28 cellular contexts compared by ENCODE assay signal in the genomic region with DNA sequence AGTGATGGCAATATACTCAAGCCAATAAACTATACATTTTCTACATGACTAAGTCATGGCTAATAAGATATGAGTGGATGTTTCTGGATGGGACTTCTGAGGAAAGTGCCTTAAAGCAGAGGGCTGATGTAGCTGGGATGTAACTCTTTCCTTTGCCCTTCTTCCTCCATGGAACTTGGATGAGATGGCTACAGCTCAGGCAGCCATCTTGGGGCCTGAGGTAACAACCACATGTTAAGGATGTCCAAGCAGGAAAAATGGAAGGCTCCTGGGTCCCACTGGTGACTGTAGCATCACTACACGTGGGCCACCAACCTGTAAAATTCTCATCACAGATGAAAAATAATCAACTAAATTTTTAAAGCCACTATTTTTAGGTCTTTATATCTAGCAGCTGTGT.
"Had no signal": no experiment of that assay in that cellular context is flagged by ENCODE, and none has a peak within 500 bp of the region (broad histone marks: within the 10 kb centered on the region; RNA-seq: fewer than 3 reads in every experiment).

No MANE protein-coding gene starts in this region.

- H3K27ac Mint-ChIP-seq: activated CD8-positive, alpha-beta T cell treated with anti-CD3 and anti-CD28 coated beads for 36 hours; activated naive CD8-positive, alpha-beta T cell; activated T-helper 17 cell treated with anti-CD3 and anti-CD28 coated beads, Interleukin-2, amount 50 U/mL, for 72 hours; effector memory CD8-positive, alpha-beta T cell; T-helper 17 cell had no signal

- H3K4me3 Mint-ChIP-seq: activated CD8-positive, alpha-beta T cell treated with anti-CD3 and anti-CD28 coated beads for 36 hours; activated naive CD8-positive, alpha-beta T cell; activated T-cell treated with anti-CD3 and anti-CD28 coated beads, Interleukin-2, amount 50 U/mL, for 4 hours; activated T-helper 17 cell treated with anti-CD3 and anti-CD28 coated beads, Interleukin-2, amount 50 U/mL, for 72 hours; effector memory CD8-positive, alpha-beta T cell; T-helper 17 cell had no signal

- H3K4me1 ChIP-seq: body of pancreas, esophagus muscularis mucosa, foreskin keratinocyte, gastrocnemius medialis, heart right ventricle had no signal

- H3K9me3 ChIP-seq: body of pancreas, esophagus muscularis mucosa, gastrocnemius medialis, heart right ventricle had no signal

- DNase-seq: activated CD4-positive, alpha-beta T cell treated with anti-CD3 and anti-CD28 coated beads for 48 hours; activated CD4-positive, alpha-beta T cell treated with anti-CD3 and anti-CD28 coated beads, Interleukin-2, amount 50 U/mL, for 1 hour; activated CD4-positive, alpha-beta T cell treated with anti-CD3 and anti-CD28 coated beads, Interleukin-2, amount 50 U/mL, for 48 hours; activated CD8-positive, alpha-beta memory T cell treated with anti-CD3 and anti-CD28 coated beads for 24 hours; activated CD8-positive, alpha-beta T cell treated with anti-CD3 and anti-CD28 coated beads for 36 hours; activated effector memory CD4-positive, alpha-beta T cell treated with Interleukin-2 at 50 U/mL for 16 hours; activated gamma-delta T cell treated with Interleukin-2 at 50 U/mL for 16 hours; activated naive CD4-positive, alpha-beta T cell treated with anti-CD3 and anti-CD28 coated beads, Interleukin-2, amount 50 U/mL, for 16 hours; activated naive CD4-positive, alpha-beta T cell treated with Interleukin-2 at 50 U/mL for 16 hours; activated T-cell treated with anti-CD3 and anti-CD28 coated beads, Interleukin-2, amount 50 U/mL, for 4 hours; amniotic stem cell; anterior cingulate cortex; body of pancreas; cortex of kidney; dermis blood vessel endothelial cell; effector CD4-positive, alpha-beta T cell; effector memory CD8-positive, alpha-beta T cell; erythroblast; foreskin keratinocyte; gastrocnemius medialis; glutamatergic neuron; heart right ventricle; T-helper 1 cell; T-helper 17 cell had no signal

- H3K4me3 ChIP-seq: body of pancreas, esophagus muscularis mucosa, gastrocnemius medialis, heart right ventricle had no signal

- H3K27me3 ChIP-seq: body of pancreas, esophagus muscularis mucosa, gastrocnemius medialis, heart right ventricle had no signal

- H3K4me1 Mint-ChIP-seq: activated T-helper 17 cell treated with anti-CD3 and anti-CD28 coated beads, Interleukin-2, amount 50 U/mL, for 72 hours had no signal

- H3K27ac ChIP-seq: body of pancreas, esophagus muscularis mucosa, foreskin keratinocyte, gastrocnemius medialis, heart right ventricle had no signal

- ATAC-seq: activated CD8-positive, alpha-beta T cell treated with anti-CD3 and anti-CD28 coated beads for 36 hours; activated T-cell treated with anti-CD3 and anti-CD28 coated beads, Interleukin-2, amount 50 U/mL, for 4 hours; activated T-helper 17 cell treated with anti-CD3 and anti-CD28 coated beads, Interleukin-2, amount 50 U/mL, for 72 hours; body of pancreas; effector memory CD8-positive, alpha-beta T cell; foreskin keratinocyte; gastrocnemius medialis; heart right ventricle; T-helper 17 cell had no signal

- H3K9me3 Mint-ChIP-seq: activated CD8-positive, alpha-beta T cell treated with anti-CD3 and anti-CD28 coated beads for 36 hours; activated T-cell treated with anti-CD3 and anti-CD28 coated beads, Interleukin-2, amount 50 U/mL, for 4 hours; activated T-helper 17 cell treated with anti-CD3 and anti-CD28 coated beads, Interleukin-2, amount 50 U/mL, for 72 hours had no signal

- FAIRE-seq: colon had no signal

- H3K27me3 Mint-ChIP-seq: activated CD8-positive, alpha-beta T cell treated with anti-CD3 and anti-CD28 coated beads for 36 hours; activated naive CD8-positive, alpha-beta T cell had no signal

- H3K36me3 ChIP-seq: esophagus muscularis mucosa, gastrocnemius medialis, heart right ventricle had no signal
